24 cellular contexts compared by ENCODE assay signal in the genomic region with DNA sequence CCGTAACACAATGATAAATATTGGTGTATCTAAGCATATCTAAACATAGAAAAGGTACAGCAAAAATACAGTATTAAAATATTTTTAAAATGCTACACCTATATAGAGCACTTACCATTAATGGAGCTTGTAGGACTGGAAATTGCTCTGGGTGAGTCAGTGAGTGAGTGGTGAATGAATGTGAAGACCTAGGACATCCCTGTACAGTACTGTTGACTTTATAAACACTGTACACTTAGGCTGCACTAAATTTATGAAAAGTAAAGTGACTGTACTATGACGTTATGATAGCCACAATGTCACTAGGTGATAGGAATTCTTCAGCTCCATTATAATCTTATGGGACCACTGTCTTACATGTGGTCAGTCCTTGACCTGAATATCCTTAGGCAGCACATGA.
"Had no signal": no experiment of that assay in that cellular context is flagged by ENCODE, and none has a peak within 500 bp of the region (broad histone marks: within the 10 kb centered on the region; RNA-seq: fewer than 3 reads in every experiment).

No MANE protein-coding gene starts in this region.

- DNase-seq: activated CD4-positive, alpha-beta memory T cell treated with anti-CD3 and anti-CD28 coated beads, Interleukin-2, amount 10 ng/mL, durations not matched to agents 7 days and 5 days; activated CD4-positive, alpha-beta T cell treated with anti-CD3 and anti-CD28 coated beads for 36 hours; activated CD4-positive, alpha-beta T cell treated with anti-CD3 and anti-CD28 coated beads, Interleukin-2, amount 50 U/mL, for 1 hour; activated CD8-positive, alpha-beta memory T cell treated with anti-CD3 and anti-CD28 coated beads, Interleukin-2, amount 50 U/mL, for 4 hours; activated gamma-delta T cell treated with Interleukin-2 at 50 U/mL for 16 hours; activated naive CD4-positive, alpha-beta T cell treated with anti-CD3 and anti-CD28 coated beads, Interleukin-2, amount 10 ng/mL, durations not matched to agents 7 days and 5 days; activated naive CD8-positive, alpha-beta T cell treated with anti-CD3 and anti-CD28 coated beads for 36 hours; activated T-cell treated with anti-CD3 and anti-CD28 coated beads, Interleukin-2, amount 50 U/mL, for 72 hours; anterior cingulate cortex; KG1; MG63; NCI-H1105; NCI-H1436 treated with DMSO at 0.1 percent for 48 hours; NCI-H187; NCI-H2081; NCI-H446; NCI-H524; PC-9; SIG-M5; T-helper 17 cell; T-helper 9 cell had no signal

- H3K9me3 ChIP-seq: MG63 had no signal

- H3K36me3 Mint-ChIP-seq: activated naive CD4-positive, alpha-beta T cell treated with anti-CD3 and anti-CD28 coated beads, Interleukin-2, amount 10 ng/mL, durations not matched to agents 7 days and 5 days; activated naive CD8-positive, alpha-beta T cell treated with anti-CD3 and anti-CD28 coated beads for 36 hours; IgD-negative memory B cell had no signal

- H3K27me3 ChIP-seq: MG63 had no signal

- H3K27ac Mint-ChIP-seq: activated CD4-positive, alpha-beta memory T cell treated with anti-CD3 and anti-CD28 coated beads, Interleukin-2, amount 10 ng/mL, durations not matched to agents 7 days and 5 days; activated CD4-positive, alpha-beta T cell treated with anti-CD3 and anti-CD28 coated beads for 36 hours; activated naive CD4-positive, alpha-beta T cell treated with anti-CD3 and anti-CD28 coated beads, Interleukin-2, amount 10 ng/mL, durations not matched to agents 7 days and 5 days; activated naive CD8-positive, alpha-beta T cell treated with anti-CD3 and anti-CD28 coated beads for 36 hours; activated T-cell treated with anti-CD3 and anti-CD28 coated beads, Interleukin-2, amount 50 U/mL, for 72 hours; activated T-helper 2 cell treated with anti-CD3 and anti-CD28 coated beads, Interferon-gamma antibody, Interleukin-2, Interleukin-4, amounts not matched to agents 10 μg/mL and 5 μg/mL and 100 μg/mL, durations not matched to agents 14 hours and 24 hours and 36 hours; IgD-negative memory B cell; T-helper 17 cell had no signal

- H3K4me1 Mint-ChIP-seq: activated CD4-positive, alpha-beta memory T cell treated with anti-CD3 and anti-CD28 coated beads, Interleukin-2, amount 10 ng/mL, durations not matched to agents 7 days and 5 days; activated CD4-positive, alpha-beta T cell treated with anti-CD3 and anti-CD28 coated beads for 36 hours; activated naive CD4-positive, alpha-beta T cell treated with anti-CD3 and anti-CD28 coated beads, Interleukin-2, amount 10 ng/mL, durations not matched to agents 7 days and 5 days; activated naive CD8-positive, alpha-beta T cell treated with anti-CD3 and anti-CD28 coated beads for 36 hours; central memory CD8-positive, alpha-beta T cell; IgD-negative memory B cell; T-helper 17 cell had no signal

- H3K27ac ChIP-seq: PC-9 had no signal

- H3K9me3 Mint-ChIP-seq: activated CD4-positive, alpha-beta memory T cell treated with anti-CD3 and anti-CD28 coated beads, Interleukin-2, amount 10 ng/mL, durations not matched to agents 7 days and 5 days; activated naive CD4-positive, alpha-beta T cell treated with anti-CD3 and anti-CD28 coated beads, Interleukin-2, amount 10 ng/mL, durations not matched to agents 7 days and 5 days; activated naive CD8-positive, alpha-beta T cell treated with anti-CD3 and anti-CD28 coated beads for 36 hours; activated T-cell treated with anti-CD3 and anti-CD28 coated beads, Interleukin-2, amount 50 U/mL, for 72 hours; activated T-helper 2 cell treated with anti-CD3 and anti-CD28 coated beads, Interferon-gamma antibody, Interleukin-2, Interleukin-4, amounts not matched to agents 10 μg/mL and 5 μg/mL and 100 μg/mL, durations not matched to agents 14 hours and 24 hours and 36 hours; IgD-negative memory B cell had no signal

- H3K4me2 ChIP-seq: PC-9 had no signal

- H3K27me3 Mint-ChIP-seq: activated CD4-positive, alpha-beta memory T cell treated with anti-CD3 and anti-CD28 coated beads, Interleukin-2, amount 10 ng/mL, durations not matched to agents 7 days and 5 days; activated CD4-positive, alpha-beta T cell treated with anti-CD3 and anti-CD28 coated beads for 36 hours; activated naive CD4-positive, alpha-beta T cell treated with anti-CD3 and anti-CD28 coated beads, Interleukin-2, amount 10 ng/mL, durations not matched to agents 7 days and 5 days; activated naive CD8-positive, alpha-beta T cell treated with anti-CD3 and anti-CD28 coated beads for 36 hours; central memory CD8-positive, alpha-beta T cell; T-helper 17 cell had no signal

- H3K36me3 ChIP-seq: MG63 had no signal

- H3K4me3 ChIP-seq: MG63, PC-9 had no signal

- H3K4me3 Mint-ChIP-seq: activated CD4-positive, alpha-beta memory T cell treated with anti-CD3 and anti-CD28 coated beads, Interleukin-2, amount 10 ng/mL, durations not matched to agents 7 days and 5 days; activated CD4-positive, alpha-beta T cell treated with anti-CD3 and anti-CD28 coated beads for 36 hours; activated naive CD4-positive, alpha-beta T cell treated with anti-CD3 and anti-CD28 coated beads, Interleukin-2, amount 10 ng/mL, durations not matched to agents 7 days and 5 days; activated naive CD8-positive, alpha-beta T cell treated with anti-CD3 and anti-CD28 coated beads for 36 hours; activated T-cell treated with anti-CD3 and anti-CD28 coated beads, Interleukin-2, amount 50 U/mL, for 72 hours; central memory CD8-positive, alpha-beta T cell; IgD-negative memory B cell; T-helper 17 cell had no signal

- H2AFZ ChIP-seq: PC-9 had no signal

- ATAC-seq: activated CD4-positive, alpha-beta T cell treated with anti-CD3 and anti-CD28 coated beads for 36 hours; activated T-cell treated with anti-CD3 and anti-CD28 coated beads, Interleukin-2, amount 50 U/mL, for 72 hours; T-helper 17 cell had no signal
